In the genomic region with DNA sequence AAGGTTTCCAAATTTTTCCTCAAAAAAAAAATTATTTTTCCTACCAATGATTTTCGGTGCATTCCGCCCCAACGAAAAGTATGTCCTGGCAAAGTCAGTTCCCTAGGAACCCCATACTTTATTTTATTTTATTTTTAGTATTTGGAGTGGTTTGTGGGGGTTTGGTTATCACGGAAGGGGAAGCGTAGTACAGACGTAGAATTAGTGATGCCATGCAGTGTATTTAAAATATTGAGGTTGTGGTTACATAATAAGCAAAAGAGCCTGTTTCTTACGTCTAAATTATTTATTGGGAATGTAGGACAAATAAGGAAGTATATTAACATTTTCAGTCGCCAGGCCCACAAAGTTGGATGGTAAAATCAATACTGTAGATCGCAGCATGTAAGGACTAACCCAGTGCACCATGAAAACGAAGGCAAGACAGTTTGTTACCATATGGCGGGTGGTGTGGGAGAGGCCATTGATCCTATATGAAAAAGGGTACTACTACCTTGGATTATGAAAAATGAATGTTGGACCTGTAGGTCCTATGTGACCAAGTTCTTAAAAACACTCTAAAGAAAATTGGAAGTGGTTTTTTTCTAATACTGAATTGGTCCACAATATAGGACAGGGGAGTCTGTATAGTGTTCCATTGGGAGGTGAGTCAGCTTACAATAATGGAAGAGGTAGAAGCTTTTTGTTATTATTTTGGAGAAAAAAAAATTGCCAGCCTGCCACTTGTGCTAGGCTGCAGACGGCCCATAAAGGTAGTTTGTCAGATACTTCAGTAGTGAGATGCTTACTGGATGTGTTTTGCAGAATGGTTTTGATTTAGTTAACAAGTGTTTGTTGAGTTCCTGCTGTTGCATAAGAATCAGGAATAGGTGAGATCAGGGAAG, we compare ENCODE assay signal across 8 cellular contexts. TPM values are rescaled to one million over a fixed set of nuclear protein-coding genes. Genes with fewer than 3 reads are reported as not detected.
DNase-seq lines count a peak whose midpoint lies in the region; ATAC-seq lines count a peak whose summit lies in the region.

No MANE protein-coding gene starts in this region.

- peak overlapping the region; percentile 22 to 99 (median 98) for H3K27ac Mint-ChIP-seq in CD8-positive, alpha-beta memory T cell
- peak overlapping the region; percentile 90 to 95 for H3K27ac Mint-ChIP-seq in activated naive CD4-positive, alpha-beta T cell treated with anti-CD3 and anti-CD28 coated beads, Interleukin-2, amount 50 U/mL, for 72 hours
- peak overlapping the region; percentile 96 for H3K27ac Mint-ChIP-seq in stimulated activated naive CD8-positive, alpha-beta T cell treated with anti-CD3 and anti-CD28 coated beads, Interleukin-15, amount 100 ng/mL, for 72 hours

- CTCF ChIA-PET in CD8-positive, alpha-beta memory T cell (lab: Charles Lee), result no interaction called here

- peak overlapping the region; percentile 95 for H3K27ac ChIP-seq in CD8-positive, alpha-beta memory T cell (ENCODE audit: low read depth, low read length)

- H3K4me1 Mint-ChIP-seq in CD8-positive, alpha-beta memory T cell, result peaks cover 41 to 55% (median 48%) of the 10 kb centered on the region in 3 donors
- peaks cover 35% of the 10 kb centered on the region for H3K4me1 Mint-ChIP-seq in stimulated activated naive CD8-positive, alpha-beta T cell treated with anti-CD3 and anti-CD28 coated beads, Interleukin-15, amount 100 ng/mL, for 72 hours

- H3K9me3 Mint-ChIP-seq in CD8-positive, alpha-beta memory T cell, result peaks cover 0 to 7% (median 2%) of the 10 kb centered on the region in 5 donors
- H3K9me3 Mint-ChIP-seq in activated naive CD4-positive, alpha-beta T cell treated with anti-CD3 and anti-CD28 coated beads, Interleukin-2, amount 50 U/mL, for 72 hours, result peaks cover 0 to 4% of the 10 kb centered on the region in 2 donors
- H3K9me3 Mint-ChIP-seq in stimulated activated naive CD8-positive, alpha-beta T cell treated with anti-CD3 and anti-CD28 coated beads, Interleukin-15, amount 100 ng/mL, for 72 hours, result peaks cover 4 to 7% of the 10 kb centered on the region in 2 donors

- H3K4me1 ChIP-seq in CD8-positive, alpha-beta memory T cell (ENCODE audit: insufficient read depth, low read length), result peaks cover 18% of the 10 kb centered on the region

- peaks cover 5% of the 10 kb centered on the region for H3K36me3 ChIP-seq in CD8-positive, alpha-beta memory T cell (ENCODE audit: insufficient read depth, low read length)
- H3K36me3 ChIP-seq in MG63, result peaks cover 39% of the 10 kb centered on the region

- ATAC-seq in activated naive CD4-positive, alpha-beta T cell treated with anti-CD3 and anti-CD28 coated beads, Interleukin-2, amount 50 U/mL, for 72 hours, result no peak
- ATAC-seq in stimulated activated naive CD8-positive, alpha-beta T cell treated with anti-CD3 and anti-CD28 coated beads, Interleukin-15, amount 100 ng/mL, for 72 hours, result no peak
- ATAC-seq in HG03342 (IDR thresholded peaks at IDR 0.05; ENCODE audit: unreplicated experiment), result no peak

- H3K4me3 Mint-ChIP-seq in CD8-positive, alpha-beta memory T cell, result peak overlapping the region; percentile 93 to 99 (median 95)
- peak overlapping the region; percentile 94 to 95 for H3K4me3 Mint-ChIP-seq in stimulated activated naive CD8-positive, alpha-beta T cell treated with anti-CD3 and anti-CD28 coated beads, Interleukin-15, amount 100 ng/mL, for 72 hours

- H3K9me3 ChIP-seq in CD8-positive, alpha-beta memory T cell (ENCODE audit: low read length), result peaks cover 3% of the 10 kb centered on the region
- H3K9me3 ChIP-seq in MG63 (peaks cover 40% of the 10 kb centered on the region), iPS-18c (ENCODE audit: control insufficient read depth, insufficient read depth, low read length) (no peaks in the 10 kb centered on the region)

- H3K27me3 ChIP-seq in CD8-positive, alpha-beta memory T cell (ENCODE audit: insufficient read depth, low read length, poor library complexity, severe bottlenecking), result no peaks in the 10 kb centered on the region
- no peaks in the 10 kb centered on the region for H3K27me3 ChIP-seq in MG63

- H3K27me3 Mint-ChIP-seq in CD8-positive, alpha-beta memory T cell, result peaks cover 0 to 1% of the 10 kb centered on the region in 2 donors
- H3K27me3 Mint-ChIP-seq in stimulated activated naive CD8-positive, alpha-beta T cell treated with anti-CD3 and anti-CD28 coated beads, Interleukin-15, amount 100 ng/mL, for 72 hours, result no peaks in the 10 kb centered on the region

- POLR2A ChIA-PET in CD8-positive, alpha-beta memory T cell (lab: Charles Lee), result interaction anchor here (0.5 to 1.1 kb wide), 7 partner anchors 112 to 811 kb away, joined by 4 to 7 read pairs (median 5); a partner anchor contains a TSS

- no peak for DNase-seq in CD8-positive, alpha-beta memory T cell
- DNase-seq in MG63, result no peak
- DNase-seq in activated naive CD4-positive, alpha-beta T cell treated with anti-CD3 and anti-CD28 coated beads, Interleukin-2, amount 50 U/mL, for 72 hours (ENCODE audit: low spot score in 2 of 2), result no peak
- no peak for DNase-seq in stimulated activated naive CD8-positive, alpha-beta T cell treated with anti-CD3 and anti-CD28 coated beads, Interleukin-15, amount 100 ng/mL, for 72 hours
- no peak for DNase-seq in NCI-H1048 (lab: John Stamatoyannopoulos, UW)
- DNase-seq in GDM1 (lab: John Stamatoyannopoulos, UW), result no peak

- H3K36me3 Mint-ChIP-seq in CD8-positive, alpha-beta memory T cell, result peaks cover 11 to 25% (median 16%) of the 10 kb centered on the region in 3 donors
- H3K36me3 Mint-ChIP-seq in activated naive CD4-positive, alpha-beta T cell treated with anti-CD3 and anti-CD28 coated beads, Interleukin-2, amount 50 U/mL, for 72 hours, result peaks cover 15 to 34% of the 10 kb centered on the region in 2 donors

- peak overlapping the region; percentile 79 for H3K4me3 ChIP-seq in CD8-positive, alpha-beta memory T cell (ENCODE audit: low read length)
- H3K4me3 ChIP-seq in MG63 (peak overlapping the region; percentile 67), iPS-18c (ENCODE audit: insufficient read depth, low read depth, low read length) (peak overlapping the region; percentile 76)

RNA-seq across cellular contexts. Expression of a gene that starts 0.7 kb away (rescaled TPM):
- total RNA-seq in CD8-positive, alpha-beta memory T cell, result 10 to 100 TPM; 24.1 to 25.1 TPM
- polyA plus RNA-seq in CD8-positive, alpha-beta memory T cell, result 23.1 TPM
- 29.3 and 36.2 TPM in 2 replicates for total RNA-seq in MG63 (2014; rRNA removed; shearing (Covaris generic); ENCODE audit: low replicate concordance)
- total RNA-seq in activated naive CD4-positive, alpha-beta T cell treated with anti-CD3 and anti-CD28 coated beads, Interleukin-2, amount 50 U/mL, for 72 hours, result 10 to 100 TPM; 18.0 to 22.0 TPM

RNA-seq across cellular contexts. Expression of a gene that starts 1.0 kb away (rescaled TPM):
- total RNA-seq in CD8-positive, alpha-beta memory T cell, result 1 to 10 TPM; 4.9 to 5.6 TPM
- 20.4 TPM for polyA plus RNA-seq in CD8-positive, alpha-beta memory T cell
- total RNA-seq in MG63 (2014; rRNA removed; shearing (Covaris generic); ENCODE audit: low replicate concordance), result 0.44 and 2.8 TPM in 2 replicates
- 1 to 10 TPM; 3.0 to 3.6 TPM for total RNA-seq in activated naive CD4-positive, alpha-beta T cell treated with anti-CD3 and anti-CD28 coated beads, Interleukin-2, amount 50 U/mL, for 72 hours
